In the genomic region with DNA sequence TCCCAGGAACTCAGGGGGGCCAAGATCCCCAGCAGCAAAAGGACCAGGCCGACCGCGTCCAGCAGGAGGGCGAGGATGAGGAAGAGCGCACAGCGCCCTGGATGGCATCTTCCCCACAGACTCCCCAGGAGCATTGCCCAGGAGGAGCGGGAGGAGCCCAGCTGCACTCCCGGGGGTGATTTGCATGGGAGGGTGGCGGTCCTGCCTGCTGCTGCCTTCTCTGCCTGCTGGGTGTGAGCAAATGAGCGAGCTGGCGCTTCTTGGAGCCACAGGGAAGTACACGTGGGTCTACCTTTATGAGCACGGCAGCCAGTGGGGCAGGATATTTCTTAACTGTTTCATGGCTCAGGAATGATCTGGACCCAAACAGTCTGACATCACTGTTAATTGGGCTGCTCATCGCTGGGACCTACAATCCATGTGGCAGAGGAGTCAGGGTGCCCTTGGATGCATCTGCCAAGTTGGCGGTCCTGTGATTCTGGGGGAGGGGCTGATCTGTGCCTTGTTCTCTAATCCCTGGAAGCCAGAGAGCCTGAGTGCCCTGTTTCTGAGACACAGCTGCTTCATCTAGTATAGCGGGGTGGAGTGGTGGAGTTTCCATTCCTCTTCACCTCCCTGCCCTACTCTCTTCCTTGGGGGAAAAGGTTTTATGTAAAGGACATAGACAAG, we compare ENCODE assay signal across 32 cellular contexts. TPM values are rescaled to one million over a fixed set of nuclear protein-coding genes. Genes with fewer than 3 reads are reported as not detected.
DNase-seq lines count a peak whose midpoint lies in the region; ATAC-seq and TF ChIP-seq lines count a peak whose summit lies in the region.
"Had no signal": no experiment of that assay in that cellular context is flagged by ENCODE, and none has a peak within 500 bp of the region (broad histone marks: within the 10 kb centered on the region; RNA-seq: fewer than 3 reads in every experiment).

Gene TMEM238L, minus strand, starts transcription at position 270 of the 669 bp plus-strand sequence. Its CDS starts 136 bp downstream, at position 134.

- H3K4me3 Mint-ChIP-seq in GM23338 = no peak within 1 kb of the TSS
- H3K4me3 Mint-ChIP-seq: activated CD4-positive, alpha-beta T cell treated with anti-CD3 and anti-CD28 coated beads, Interleukin-2, amount 10 ng/mL, durations not matched to agents 24 days and 14 days; activated CD8-positive, alpha-beta memory T cell treated with anti-CD3 and anti-CD28 coated beads, Interleukin-2, amount 10 ng/mL, durations not matched to agents 7 days and 5 days; central memory CD8-positive, alpha-beta T cell; immature natural killer cell; T-helper 1 cell treated with Interleukin-12 subunit alpha and Interleukin-12 subunit beta and Interleukin-4 antibody, amounts not matched to agents 30 μg/mL and 1 μg/mL, for 36 hours had no signal

- ATAC-seq in GM23338 (no peak), HG02642 (IDR thresholded peaks at IDR 0.05; ENCODE audit: poor library complexity, unreplicated experiment) (no peak)
- ATAC-seq: activated CD8-positive, alpha-beta memory T cell treated with anti-CD3 and anti-CD28 coated beads, Interleukin-2, amount 10 ng/mL, durations not matched to agents 7 days and 5 days; activated naive CD4-positive, alpha-beta T cell treated with anti-CD3 and anti-CD28 coated beads, Interleukin-2, amount 50 U/mL, for 72 hours; psoas muscle had no signal

- TF ChIP-seq CTCF in GM23338 (conservative IDR thresholded peaks at IDR 0.05; ENCODE audit: low read depth in 2 of 2) = no peak
- TF ChIP-seq CTCF in Peyer's patch (IDR thresholded peaks at IDR 0.05) = peak in 1 of 6 experiments; percentile 2
- no peak for TF ChIP-seq CTCF in left ventricle myocardium inferior (IDR thresholded peaks at IDR 0.05; ENCODE audit: borderline replicate concordance)

- no peak for DNase-seq in GM23338 (ENCODE audit: low spot score)
- DNase-seq in Peyer's patch = peak in 2 of 3 donors; percentile 86 to 89
- DNase-seq in left ventricle myocardium inferior = peak; percentile 22
- no peak for DNase-seq in SW 1271 (lab: John Stamatoyannopoulos, UW)
- no peak for DNase-seq in stimulated activated CD4-positive, alpha-beta T cell treated with anti-CD3 and anti-CD28 coated beads, Interleukin-2, amount 100 ng/mL, for 48 hours
- no peak for DNase-seq in SKM-1 (lab: John Stamatoyannopoulos, UW; ENCODE audit: unreplicated experiment)
- DNase-seq: ACHN; activated CD4-positive, alpha-beta T cell treated with anti-CD3 and anti-CD28 coated beads, Interleukin-2, amount 10 ng/mL, durations not matched to agents 24 days and 14 days; activated CD8-positive, alpha-beta memory T cell treated with anti-CD3 and anti-CD28 coated beads, Interleukin-2, amount 10 ng/mL, durations not matched to agents 7 days and 5 days; Calu3; dorsolateral prefrontal cortex; immature natural killer cell; KG1; NCI-H2171 treated with DMSO at 0.1 percent for 48 hours; NCI-H748 treated with DMSO at 0.1 percent for 48 hours; OCI-M1; psoas muscle; SHP77 treated with DMSO at 0.1 percent for 48 hours; stimulated activated naive CD4-positive, alpha-beta T cell treated with Interleukin-2 at 50 U/mL for 16 hours; trophoblast cell had no signal

- no peaks in the 10 kb centered on the region for H3K36me3 ChIP-seq in GM23338 (ENCODE audit: insufficient read depth)
- H3K36me3 ChIP-seq in Peyer's patch = no peaks in the 10 kb centered on the region
- no peaks in the 10 kb centered on the region for H3K36me3 ChIP-seq in left ventricle myocardium inferior
- no peaks in the 10 kb centered on the region for H3K36me3 ChIP-seq in rectal smooth muscle tissue (ENCODE audit: control insufficient read depth, insufficient read depth, low read length)
- H3K36me3 ChIP-seq: ascending aorta, neutrophil had no signal

- H2AFZ ChIP-seq in GM23338 = peak within 1 kb of the TSS; percentile 80

- H3K27me3 ChIP-seq in GM23338 (ENCODE audit: insufficient read depth) = no peaks in the 10 kb centered on the region
- H3K27me3 ChIP-seq in Peyer's patch = no peaks in the 10 kb centered on the region
- H3K27me3 ChIP-seq in left ventricle myocardium inferior (ENCODE audit: low read depth) = no peaks in the 10 kb centered on the region
- H3K27me3 ChIP-seq in rectal smooth muscle tissue (ENCODE audit: control insufficient read depth, insufficient read depth, low read length) = no peaks in the 10 kb centered on the region
- H3K27me3 ChIP-seq: ascending aorta, neutrophil had no signal

- no peaks in the 10 kb centered on the region for H3F3A ChIP-seq in GM23338 (replicated peaks; ENCODE audit: low read depth)

- H3K4me1 ChIP-seq in GM23338 (ENCODE audit: insufficient read depth) = no peaks in the 10 kb centered on the region
- H3K4me1 ChIP-seq in Peyer's patch = peaks cover 0 to 16% (median 4%) of the 10 kb centered on the region in 4 donors
- no peaks in the 10 kb centered on the region for H3K4me1 ChIP-seq in left ventricle myocardium inferior
- H3K4me1 ChIP-seq in rectal smooth muscle tissue (ENCODE audit: control insufficient read depth, insufficient read depth, low read length) = no peaks in the 10 kb centered on the region
- H3K4me1 ChIP-seq: ascending aorta, psoas muscle had no signal

- H3K4me3 ChIP-seq in GM23338 (no peak within 1 kb of the TSS), Peyer's patch (peak within 1 kb of the TSS in 3 of 4 donors; percentile 25 to 69 (median 58)), left ventricle myocardium inferior (no peak within 1 kb of the TSS), rectal smooth muscle tissue (ENCODE audit: low read length) (peak within 1 kb of the TSS; percentile 75)
- H3K4me3 ChIP-seq: ascending aorta, dorsolateral prefrontal cortex, psoas muscle had no signal

- peaks cover 7% of the 10 kb centered on the region; the same call in 2 of the 3 replicates for H3K4me1 Mint-ChIP-seq in GM23338
- H3K4me1 Mint-ChIP-seq: activated CD4-positive, alpha-beta T cell treated with anti-CD3 and anti-CD28 coated beads, Interleukin-2, amount 10 ng/mL, durations not matched to agents 24 days and 14 days; activated CD8-positive, alpha-beta memory T cell treated with anti-CD3 and anti-CD28 coated beads, Interleukin-2, amount 10 ng/mL, durations not matched to agents 7 days and 5 days; central memory CD8-positive, alpha-beta T cell had no signal

- no peak within 1 kb of the TSS for H3K4me2 ChIP-seq in GM23338

- peaks cover 3% of the 10 kb centered on the region for H3K27me3 Mint-ChIP-seq in GM23338 (ENCODE audit: insufficient read depth, low read depth, poor library complexity)
- H3K27me3 Mint-ChIP-seq: activated CD4-positive, alpha-beta T cell treated with anti-CD3 and anti-CD28 coated beads, Interleukin-2, amount 10 ng/mL, durations not matched to agents 24 days and 14 days; activated CD8-positive, alpha-beta memory T cell treated with anti-CD3 and anti-CD28 coated beads, Interleukin-2, amount 10 ng/mL, durations not matched to agents 7 days and 5 days had no signal

- no peaks in the 10 kb centered on the region for H3K79me2 ChIP-seq in GM23338 (replicated peaks; ENCODE audit: insufficient read depth)

- H3K9me2 ChIP-seq in GM23338 (ENCODE audit: insufficient read depth) = no peaks in the 10 kb centered on the region

- no peaks in the 10 kb centered on the region for H4K20me1 ChIP-seq in GM23338 (replicated peaks; ENCODE audit: insufficient read depth)

- H3K36me3 Mint-ChIP-seq in GM23338 (ENCODE audit: low read depth) = no peaks in the 10 kb centered on the region; the same call in 2 of the 3 replicates
- H3K36me3 Mint-ChIP-seq: activated CD8-positive, alpha-beta memory T cell treated with anti-CD3 and anti-CD28 coated beads, Interleukin-2, amount 10 ng/mL, durations not matched to agents 7 days and 5 days; activated naive CD4-positive, alpha-beta T cell treated with anti-CD3 and anti-CD28 coated beads, Interleukin-2, amount 50 U/mL, for 72 hours; immature natural killer cell had no signal

- no peaks in the 10 kb centered on the region; the same call in 2 of the 3 replicates for H3K9me3 Mint-ChIP-seq in GM23338
- H3K9me3 Mint-ChIP-seq: activated CD4-positive, alpha-beta T cell treated with anti-CD3 and anti-CD28 coated beads, Interleukin-2, amount 10 ng/mL, durations not matched to agents 24 days and 14 days; activated naive CD4-positive, alpha-beta T cell treated with anti-CD3 and anti-CD28 coated beads, Interleukin-2, amount 50 U/mL, for 72 hours; central memory CD8-positive, alpha-beta T cell; T-helper 1 cell treated with Interleukin-12 subunit alpha and Interleukin-12 subunit beta and Interleukin-4 antibody, amounts not matched to agents 30 μg/mL and 1 μg/mL, for 36 hours had no signal

- H3K9ac ChIP-seq in rectal smooth muscle tissue (ENCODE audit: low read length) = peak within 1 kb of the TSS; percentile 74

- H3K27ac ChIP-seq in GM23338 (ENCODE audit: low read depth) (no peak within 1 kb of the TSS), Peyer's patch (peak within 1 kb of the TSS in 3 of 4 donors; percentile 82 to 97 (median 94)), left ventricle myocardium inferior (replicated peaks) (no peak within 1 kb of the TSS), rectal smooth muscle tissue (ENCODE audit: low read depth, low read length) (no peak within 1 kb of the TSS)
- H3K27ac ChIP-seq: ascending aorta, C4-2B, dorsolateral prefrontal cortex, neutrophil, psoas muscle had no signal

- intact Hi-C loops in left ventricle myocardium inferior (cut with micrococcal nuclease) = no loop called here

- H3K9me3 ChIP-seq in Peyer's patch (no peaks in the 10 kb centered on the region), left ventricle myocardium inferior (replicated peaks) (no peaks in the 10 kb centered on the region)
- H3K9me3 ChIP-seq: ascending aorta, neutrophil, psoas muscle had no signal

- peak; percentile 89 to 98 for TF ChIP-seq POLR2A in Peyer's patch (IDR thresholded peaks at IDR 0.05)

- no peak within 1 kb of the TSS for H3K27ac Mint-ChIP-seq in GM23338
- H3K27ac Mint-ChIP-seq: activated CD4-positive, alpha-beta T cell treated with anti-CD3 and anti-CD28 coated beads, Interleukin-2, amount 10 ng/mL, durations not matched to agents 24 days and 14 days; activated CD8-positive, alpha-beta memory T cell treated with anti-CD3 and anti-CD28 coated beads, Interleukin-2, amount 10 ng/mL, durations not matched to agents 7 days and 5 days; T-helper 1 cell treated with Interleukin-12 subunit alpha and Interleukin-12 subunit beta and Interleukin-4 antibody, amounts not matched to agents 30 μg/mL and 1 μg/mL, for 36 hours had no signal

RNA-seq across cellular contexts. Expression of gene TMEM238L, which starts in this region (rescaled TPM):
- not detected in 2 replicates for total RNA-seq in GM23338 (2014; rRNA removed; shearing (Covaris generic))
- polyA plus RNA-seq in GM23338 (2016; fragmentation: Nextera tagmentation; extraction: Ambion mirVana) = not detected in 2 replicates
- total RNA-seq in Peyer's patch = 10 to 100 TPM; 16.3 to 45.3 (median 25.4) TPM
- total RNA-seq in left ventricle myocardium inferior = not detected
- total RNA-seq: activated CD4-positive, alpha-beta T cell treated with anti-CD3 and anti-CD28 coated beads, Interleukin-2, amount 10 ng/mL, durations not matched to agents 24 days and 14 days; activated CD8-positive, alpha-beta memory T cell treated with anti-CD3 and anti-CD28 coated beads, Interleukin-2, amount 10 ng/mL, durations not matched to agents 7 days and 5 days; activated naive CD4-positive, alpha-beta T cell treated with anti-CD3 and anti-CD28 coated beads, Interleukin-2, amount 50 U/mL, for 72 hours; ascending aorta; Calu3; fibroblast of villous mesenchyme; HT1080; mononuclear cell; psoas muscle; skeletal muscle tissue had no signal
- polyA plus RNA-seq: immature natural killer cell had no signal

Comparison
In these comparisons a context has a peak if more than half of its experiments do, and no peak if none do; other contexts are left out.
1. RNA of gene TMEM238L (total RNA-seq): 16.3 to 45.3 TPM in Peyer's patch; not detected in GM23338 and not detected in left ventricle myocardium inferior (single experiment); every median in the first group is over 10 times any median in the second.
2. Peak in DNase-seq in left ventricle myocardium inferior; RNA of the gene not detected or under 1 TPM.
3. DNase-seq: peak in Peyer's patch (2 of 3); none in GM23338 (single experiment), SW 1271 (0 of 2), stimulated activated CD4-positive, alpha-beta T cell treated with anti-CD3 and anti-CD28 coated beads, Interleukin-2, amount 100 ng/mL, for 48 hours (0 of 2) and SKM-1 (single experiment).
4. H3K27ac ChIP-seq: peak in Peyer's patch (3 of 4); none in GM23338 (single experiment), left ventricle myocardium inferior (single experiment) and rectal smooth muscle tissue (single experiment).
5. H3K4me3 ChIP-seq: peak in Peyer's patch (3 of 4) and rectal smooth muscle tissue (single experiment); none in GM23338 (single experiment) and left ventricle myocardium inferior (single experiment).